8 cellular contexts compared by ENCODE assay signal in the genomic region with DNA sequence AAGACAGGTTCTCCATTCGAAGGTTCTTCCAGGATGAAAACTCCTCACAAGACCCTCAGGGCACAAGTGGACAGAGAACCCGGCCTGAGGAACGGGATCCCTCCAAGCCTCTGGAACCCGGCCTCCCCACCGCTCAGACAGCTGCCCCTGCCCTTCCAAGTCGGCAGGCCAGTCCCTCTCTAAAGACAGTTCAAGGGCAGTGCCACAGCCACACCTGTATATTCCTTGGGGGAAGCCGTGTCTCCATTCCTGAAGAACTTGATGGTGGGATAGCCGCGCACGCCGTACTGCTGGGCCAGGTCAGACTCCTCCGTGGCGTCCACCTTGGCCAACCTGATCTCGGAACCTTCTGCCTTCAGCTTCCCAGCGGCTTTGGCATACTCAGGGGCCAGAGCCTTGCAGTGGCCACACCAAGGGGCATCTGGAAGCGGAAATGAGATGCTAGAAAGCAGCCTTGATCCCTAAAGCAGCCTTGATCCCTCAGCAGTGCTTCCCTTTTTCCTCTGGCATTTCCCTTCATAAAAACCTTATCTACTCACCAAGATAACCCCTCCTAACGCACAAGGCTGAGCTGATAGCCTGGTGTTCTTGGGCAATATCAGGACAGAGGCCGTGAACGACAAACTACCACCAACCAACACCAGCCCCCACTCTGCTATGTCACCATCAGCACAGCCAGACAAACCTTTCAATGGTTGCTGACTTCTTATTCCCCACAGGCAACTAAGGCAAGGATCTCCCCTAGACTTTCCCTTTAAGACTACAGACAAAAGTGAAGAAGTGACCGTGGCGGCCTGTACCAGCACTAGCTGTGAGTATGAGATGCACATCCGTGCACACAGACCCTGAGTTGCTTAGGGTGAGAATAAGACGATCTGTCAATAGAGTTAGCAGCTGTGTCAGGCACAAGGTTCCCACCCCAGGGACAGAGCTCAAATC. TPM values are rescaled to one million over a fixed set of nuclear protein-coding genes. Genes with fewer than 3 reads are reported as not detected.
DNase-seq lines count a peak whose midpoint lies in the region; ATAC-seq and TF ChIP-seq lines count a peak whose summit lies in the region.

No MANE protein-coding gene starts in this region.

- DNase-seq in CD1c-positive myeloid dendritic cell (ENCODE audit: extremely low spot score) (peak; percentile 28), MM.1S (peak; percentile 18), dermis blood vessel endothelial cell (peak; percentile 44), nephron progenitor cell (no peak), DMS79 (lab: John Stamatoyannopoulos, UW) (no peak)

- H3K9me3 Mint-ChIP-seq in nephron progenitor cell, result no peaks in the 10 kb centered on the region

- peaks cover 33% of the 10 kb centered on the region for H3K36me3 Mint-ChIP-seq in nephron progenitor cell (ENCODE audit: low read depth)

- H3K4me3 Mint-ChIP-seq in nephron progenitor cell, result peak overlapping the region; percentile 96

- peak overlapping the region; percentile 99 for H3K9ac ChIP-seq in MM.1S (ENCODE audit: low read length)

- no peaks in the 10 kb centered on the region for H3K9me3 ChIP-seq in MM.1S (replicated peaks; ENCODE audit: insufficient read depth, low read length)

- peak overlapping the region; percentile 97 for H3K4me3 ChIP-seq in MM.1S (ENCODE audit: low read length)

- TF ChIP-seq CTCF in MM.1S (IDR thresholded peaks at IDR 0.05; ENCODE audit: low read length) (no peak), nephron progenitor cell (IDR thresholded peaks at IDR 0.05) (no peak)

- H3F3A ChIP-seq in MM.1S (ENCODE audit: insufficient read depth, low read length), result peaks cover 24% of the 10 kb centered on the region; the same call in 1 of the 2 replicates

- no peak overlapping the region for H2AFZ ChIP-seq in MM.1S (ENCODE audit: low read length)

- no peaks in the 10 kb centered on the region for H3K9me2 ChIP-seq in MM.1S (replicated peaks; ENCODE audit: insufficient read depth, low read length)

- H3K79me2 ChIP-seq in MM.1S (ENCODE audit: low read length), result peaks cover 89% of the 10 kb centered on the region

- no peak for ATAC-seq in GM21447 (IDR thresholded peaks at IDR 0.05; ENCODE audit: unreplicated experiment)
- no peak for ATAC-seq in HG03342 (IDR thresholded peaks at IDR 0.05; ENCODE audit: unreplicated experiment)
- ATAC-seq in GM18498 (IDR thresholded peaks at IDR 0.05; ENCODE audit: unreplicated experiment), result no peak

- H3K27ac Mint-ChIP-seq in nephron progenitor cell, result peak overlapping the region; percentile 95

- H3K27ac ChIP-seq in MM.1S (ENCODE audit: low read length), result peak overlapping the region; percentile 56; the same call in 1 of the 2 replicates

- H3K4me1 ChIP-seq in MM.1S (ENCODE audit: low read length), result peaks cover 14% of the 10 kb centered on the region

- H4K20me1 ChIP-seq in MM.1S (ENCODE audit: insufficient read depth, low read length), result peaks cover 3% of the 10 kb centered on the region; the same call in 1 of the 2 replicates

- peaks cover 4% of the 10 kb centered on the region for H3K27me3 Mint-ChIP-seq in nephron progenitor cell (ENCODE audit: low read depth, poor library complexity)

- peak overlapping the region; percentile 54 for H3K4me2 ChIP-seq in MM.1S (ENCODE audit: low read depth, low read length)

- no peaks in the 10 kb centered on the region for H3K27me3 ChIP-seq in MM.1S (replicated peaks; ENCODE audit: insufficient read depth, low read length)

- peaks cover 45% of the 10 kb centered on the region for H3K4me1 Mint-ChIP-seq in nephron progenitor cell

- H3K36me3 ChIP-seq in MM.1S (replicated peaks; ENCODE audit: insufficient read depth, low read length), result peaks cover 17% of the 10 kb centered on the region

RNA-seq across cellular contexts. Expression of gene P4HB, which starts 1.1 kb away (rescaled TPM):
- total RNA-seq in dermis blood vessel endothelial cell, result 1,052 and 1,490 TPM in 2 replicates

RNA-seq across cellular contexts. Expression of gene ARHGDIA, which starts 11.9 kb away (rescaled TPM):
- 195 and 495 TPM in 2 replicates for total RNA-seq in dermis blood vessel endothelial cell

RNA-seq across cellular contexts. Expression of gene PPP1R27, which starts 24.4 kb away (rescaled TPM):
- total RNA-seq in dermis blood vessel endothelial cell, result not detected in 2 replicates

RNA-seq across cellular contexts. Expression of gene MCRIP1, which starts 26.1 kb away (rescaled TPM):
- total RNA-seq in dermis blood vessel endothelial cell, result 79.9 and 138 TPM in 2 replicates

RNA-seq across cellular contexts. Expression of gene ALYREF, which starts 32.1 kb away (rescaled TPM):
- total RNA-seq in dermis blood vessel endothelial cell, result 172 and 224 TPM in 2 replicates

Comparison
In these comparisons a context has a peak if more than half of its experiments do, and no peak if none do; other contexts are left out.
1. DNase-seq: peak in CD1c-positive myeloid dendritic cell (single experiment), MM.1S (single experiment) and dermis blood vessel endothelial cell (single experiment); none in nephron progenitor cell (single experiment) and DMS79 (single experiment).